In the genomic region with DNA sequence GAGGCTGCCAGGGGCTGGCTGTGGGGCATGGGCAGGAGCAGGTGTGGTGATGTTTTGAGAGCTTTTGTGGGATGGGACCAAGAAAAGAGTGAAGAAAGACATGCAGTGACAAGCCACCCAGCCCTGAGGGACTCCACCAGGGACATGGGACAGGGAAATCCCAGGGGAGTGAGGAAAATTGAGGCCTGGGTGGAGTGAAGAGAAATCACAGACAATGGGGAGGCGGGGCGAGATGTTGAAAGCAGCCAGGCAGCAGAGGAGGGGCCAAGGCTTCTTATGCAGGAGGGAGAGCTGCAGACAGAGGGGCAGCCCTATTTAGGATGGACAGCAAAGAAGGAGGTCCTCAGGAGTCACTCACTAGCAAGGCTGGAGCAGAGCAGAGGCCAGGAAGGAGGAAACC, we compare ENCODE assay signal across 17 cellular contexts. TPM values are rescaled to one million over a fixed set of nuclear protein-coding genes. Genes with fewer than 3 reads are reported as not detected.
DNase-seq lines count a peak whose midpoint lies in the region; ATAC-seq lines count a peak whose summit lies in the region.
"Had no signal": no experiment of that assay in that cellular context is flagged by ENCODE, and none has a peak within 500 bp of the region (broad histone marks: within the 10 kb centered on the region; RNA-seq: fewer than 3 reads in every experiment).

No MANE protein-coding gene starts in this region.

- no peak overlapping the region for H2BK12ac ChIP-seq in neuronal stem cell (ENCODE audit: low read length)

- H3K4ac ChIP-seq in neuronal stem cell (ENCODE audit: low read length) = no peak overlapping the region

- H3K27ac Mint-ChIP-seq in activated naive CD4-positive, alpha-beta T cell treated with anti-CD3 and anti-CD28 coated beads, Interleukin-2, amount 50 U/mL, for 72 hours = peak overlapping the region; percentile 11 to 12
- H3K27ac Mint-ChIP-seq in central memory CD8-positive, alpha-beta T cell (ENCODE audit: low read depth) = peak overlapping the region; percentile 30
- H3K27ac Mint-ChIP-seq: CD8-positive, alpha-beta T cell had no signal

- H3K79me1 ChIP-seq in neuronal stem cell (ENCODE audit: low read depth, low read length) = no peaks in the 10 kb centered on the region

- H3K9me3 ChIP-seq in neuronal stem cell (replicated peaks in 1 of 2; ENCODE audit: control insufficient read depth in 2 of 2, insufficient read depth in 1 of 2, low read depth in 1 of 2, low read length in 2 of 2) = no peaks in the 10 kb centered on the region
- H3K9me3 ChIP-seq: Caco-2 had no signal

- H3K9ac ChIP-seq in neuronal stem cell (ENCODE audit: low read depth, low read length, poor library complexity) = no peak overlapping the region

- peaks cover 0 to 6% of the 10 kb centered on the region in 2 donors for H3K4me1 ChIP-seq in neuronal stem cell (ENCODE audit: control insufficient read depth in 2 of 2, insufficient read depth in 1 of 2, low read depth in 1 of 2, low read length in 2 of 2)
- H3K4me1 ChIP-seq: Caco-2 had no signal

- peak overlapping the region; percentile 67 for H3K18ac ChIP-seq in neuronal stem cell (ENCODE audit: low read length)

- H2BK120ac ChIP-seq in neuronal stem cell (ENCODE audit: low read depth, low read length) = no peak overlapping the region

- H2BK5ac ChIP-seq in neuronal stem cell (ENCODE audit: low read length) = no peak overlapping the region

- no peak overlapping the region for H3K27ac ChIP-seq in neuronal stem cell (replicated peaks; ENCODE audit: low read length)

- no peak overlapping the region for H4K8ac ChIP-seq in neuronal stem cell (ENCODE audit: low read depth, low read length)

- no peak overlapping the region for H3K4me3 Mint-ChIP-seq in central memory CD8-positive, alpha-beta T cell
- H3K4me3 Mint-ChIP-seq: CD8-positive, alpha-beta T cell had no signal

- H2AK5ac ChIP-seq in neuronal stem cell (ENCODE audit: low read depth, low read length) = no peak overlapping the region

- H3K14ac ChIP-seq in neuronal stem cell (ENCODE audit: low read length) = no peak overlapping the region

- no peak for DNase-seq in activated naive CD4-positive, alpha-beta T cell treated with anti-CD3 and anti-CD28 coated beads, Interleukin-2, amount 50 U/mL, for 72 hours (ENCODE audit: low spot score in 2 of 2)
- DNase-seq in activated naive CD4-positive, alpha-beta T cell treated with anti-CD3 and anti-CD28 coated beads, Interleukin-2, amount 50 U/mL, for 16 hours = no peak
- no peak for DNase-seq in central memory CD8-positive, alpha-beta T cell (ENCODE audit: low spot score in 2 of 2)
- no peak for DNase-seq in neuronal stem cell (ENCODE audit: low spot score)
- DNase-seq in activated CD4-positive, alpha-beta T cell treated with anti-CD3 and anti-CD28 coated beads for 48 hours = no peak
- DNase-seq: C1 segment of cervical spinal cord; Caco-2; CD8-positive, alpha-beta T cell; DMS153; DND-41; H7; HCEC 1CT had no signal

- no peaks in the 10 kb centered on the region for H3K36me3 Mint-ChIP-seq in activated naive CD4-positive, alpha-beta T cell treated with anti-CD3 and anti-CD28 coated beads, Interleukin-2, amount 50 U/mL, for 72 hours
- H3K36me3 Mint-ChIP-seq in central memory CD8-positive, alpha-beta T cell (ENCODE audit: insufficient read depth) = no peaks in the 10 kb centered on the region
- H3K36me3 Mint-ChIP-seq: CD8-positive, alpha-beta T cell had no signal

- peaks cover 38% of the 10 kb centered on the region for H3K4me1 Mint-ChIP-seq in central memory CD8-positive, alpha-beta T cell

- no peak overlapping the region for H3K23ac ChIP-seq in neuronal stem cell (ENCODE audit: low read depth, low read length, poor library complexity)

- no peak overlapping the region for H2AFZ ChIP-seq in neuronal stem cell (ENCODE audit: low read length)

- peaks cover 0 to 13% (median 2%) of the 10 kb centered on the region in 3 experiments for H3K27me3 ChIP-seq in neuronal stem cell (ENCODE audit: control insufficient read depth in 3 of 3, insufficient read depth in 3 of 3, low read depth in 1 of 3, low read length in 3 of 3)

- peak overlapping the region; percentile 35 for H2BK15ac ChIP-seq in neuronal stem cell (ENCODE audit: low read length)

- no CpG with 5 or more reads among the region's 2 CpGs for WGBS in neuronal stem cell (ENCODE audit: extremely low coverage in 2 of 2, insufficient read length in 2 of 2, insufficient replicate concordance in 1 of 2), 2 donors

- no peak overlapping the region for H3K4me2 ChIP-seq in neuronal stem cell (ENCODE audit: insufficient read depth, low read length, poor library complexity, severe bottlenecking)

- H3K36me3 ChIP-seq in neuronal stem cell (replicated peaks in 1 of 2; ENCODE audit: control insufficient read depth in 2 of 2, insufficient read depth in 2 of 2, low read length in 2 of 2) = no peaks in the 10 kb centered on the region

- peaks cover 20% of the 10 kb centered on the region for H3K27me3 Mint-ChIP-seq in central memory CD8-positive, alpha-beta T cell

- H3K9me3 Mint-ChIP-seq in activated naive CD4-positive, alpha-beta T cell treated with anti-CD3 and anti-CD28 coated beads, Interleukin-2, amount 50 U/mL, for 72 hours = no peaks in the 10 kb centered on the region
- no peaks in the 10 kb centered on the region for H3K9me3 Mint-ChIP-seq in central memory CD8-positive, alpha-beta T cell
- H3K9me3 Mint-ChIP-seq: CD8-positive, alpha-beta T cell had no signal

- H4K91ac ChIP-seq in neuronal stem cell (ENCODE audit: low read depth, low read length, poor library complexity) = no peak overlapping the region

- no peak overlapping the region for H3K4me3 ChIP-seq in neuronal stem cell (ENCODE audit: low read length in 2 of 2)

- ATAC-seq in activated naive CD4-positive, alpha-beta T cell treated with anti-CD3 and anti-CD28 coated beads, Interleukin-2, amount 50 U/mL, for 72 hours = no peak
- ATAC-seq in central memory CD8-positive, alpha-beta T cell (replicated peaks; ENCODE audit: extremely low read depth, poor library complexity, severe bottlenecking) = no peak
- no peak for ATAC-seq in HG02642 (IDR thresholded peaks at IDR 0.05; ENCODE audit: poor library complexity, unreplicated experiment)
- ATAC-seq: CD8-positive, alpha-beta T cell had no signal

RNA-seq across cellular contexts. Expression of gene KRT1, which starts 4.2 kb away (rescaled TPM):
- total RNA-seq in activated naive CD4-positive, alpha-beta T cell treated with anti-CD3 and anti-CD28 coated beads, Interleukin-2, amount 50 U/mL, for 72 hours = not detected
- not detected for polyA plus RNA-seq in neuronal stem cell (2013, experiment 1 of 2)
- polyA plus RNA-seq in neuronal stem cell (2013, experiment 2 of 2) = not detected
- total RNA-seq: A172, A673, H1, H7 had no signal
- polyA plus RNA-seq: BJ, H1 had no signal

RNA-seq across cellular contexts. Expression of gene KRT77, which starts 18.9 kb away (rescaled TPM):
- total RNA-seq in activated naive CD4-positive, alpha-beta T cell treated with anti-CD3 and anti-CD28 coated beads, Interleukin-2, amount 50 U/mL, for 72 hours = not detected
- not detected for polyA plus RNA-seq in neuronal stem cell (2013, experiment 1 of 2)
- not detected for polyA plus RNA-seq in neuronal stem cell (2013, experiment 2 of 2)
- total RNA-seq: A172; A673; Caco-2; CD8-positive, alpha-beta T cell; H1; H7 had no signal
- polyA plus RNA-seq: BJ had no signal

RNA-seq across cellular contexts. Expression of gene KRT2, which starts 32.4 kb away (rescaled TPM):
- not detected for total RNA-seq in activated naive CD4-positive, alpha-beta T cell treated with anti-CD3 and anti-CD28 coated beads, Interleukin-2, amount 50 U/mL, for 72 hours
- not detected for polyA plus RNA-seq in neuronal stem cell (2013, experiment 1 of 2)
- polyA plus RNA-seq in neuronal stem cell (2013, experiment 2 of 2) = not detected
- total RNA-seq: A172, A673, Caco-2, H1, H7 had no signal
- polyA plus RNA-seq: BJ, H1 had no signal
